In genomic region chr12:52199294-52199920, GRCh38 we compare ENCODE assay signal across 16 cellular contexts. TPM values are rescaled to one million over a fixed set of nuclear protein-coding genes. Genes with fewer than 3 reads are reported as not detected.
A peak's percentile ranks its signal among the peaks of the same experiment; 100 is the strongest.
DNase-seq lines count a peak whose midpoint lies in the region; ATAC-seq and TF ChIP-seq lines count a peak whose summit lies in the region.
"Had no signal": no experiment of that assay in that cellular context is flagged by ENCODE, and none has a peak within 500 bp of the region (broad histone marks: within the 10 kb centered on the region; RNA-seq: fewer than 3 reads in every experiment).

No MANE protein-coding gene starts in this region.

- no peaks in the 10 kb centered on the region for H3K9me3 Mint-ChIP-seq in osteocyte (ENCODE audit: unreplicated experiment)
- no peaks in the 10 kb centered on the region for H3K9me3 Mint-ChIP-seq in activated T-cell treated with anti-CD3 and anti-CD28 coated beads, Interleukin-2, amount 50 U/mL, for 24 hours
- H3K9me3 Mint-ChIP-seq: activated CD4-positive, alpha-beta T cell treated with anti-CD3 and anti-CD28 coated beads, Interleukin-2, amount 10 ng/mL, durations not matched to agents 24 days and 14 days had no signal

- TF ChIP-seq POLR2A in body of pancreas (IDR thresholded peaks at IDR 0.05) = no peak

- H3K27ac ChIP-seq in body of pancreas = peak overlapping the region in 2 of 4 donors; percentile 77 to 84
- H3K27ac ChIP-seq: parathyroid adenoma, testis had no signal

- peaks cover 60% of the 10 kb centered on the region for H3K4me1 Mint-ChIP-seq in osteocyte (ENCODE audit: unreplicated experiment)
- peaks cover 6% of the 10 kb centered on the region for H3K4me1 Mint-ChIP-seq in activated T-cell treated with anti-CD3 and anti-CD28 coated beads, Interleukin-2, amount 50 U/mL, for 24 hours (ENCODE audit: low read depth)

- no peaks in the 10 kb centered on the region for H3K9me3 ChIP-seq in body of pancreas
- H3K9me3 ChIP-seq: testis had no signal

- H3K4me3 ChIP-seq in body of pancreas = no peak overlapping the region
- H3K4me3 ChIP-seq: testis had no signal

- no peaks in the 10 kb centered on the region for H3K27me3 ChIP-seq in body of pancreas
- H3K27me3 ChIP-seq: testis had no signal

- no peak overlapping the region for H3K4me3 Mint-ChIP-seq in osteocyte (ENCODE audit: unreplicated experiment)
- no peak overlapping the region for H3K4me3 Mint-ChIP-seq in activated T-cell treated with anti-CD3 and anti-CD28 coated beads, Interleukin-2, amount 50 U/mL, for 24 hours
- H3K4me3 Mint-ChIP-seq: activated CD4-positive, alpha-beta T cell treated with anti-CD3 and anti-CD28 coated beads, Interleukin-2, amount 10 ng/mL, durations not matched to agents 24 days and 14 days had no signal

- 88 to 92% methylated on average over 4 to 8 of the region's 8 CpGs for WGBS in body of pancreas, 2 donors

- H3K27ac Mint-ChIP-seq in osteocyte (ENCODE audit: unreplicated experiment) = peak overlapping the region; percentile 6
- H3K27ac Mint-ChIP-seq in activated T-cell treated with anti-CD3 and anti-CD28 coated beads, Interleukin-2, amount 50 U/mL, for 24 hours = no peak overlapping the region
- H3K27ac Mint-ChIP-seq: activated CD4-positive, alpha-beta T cell treated with anti-CD3 and anti-CD28 coated beads, Interleukin-2, amount 10 ng/mL, durations not matched to agents 24 days and 14 days had no signal

- H3K27me3 Mint-ChIP-seq in osteocyte (ENCODE audit: unreplicated experiment) = no peaks in the 10 kb centered on the region
- peaks cover 32% of the 10 kb centered on the region for H3K27me3 Mint-ChIP-seq in activated T-cell treated with anti-CD3 and anti-CD28 coated beads, Interleukin-2, amount 50 U/mL, for 24 hours

- no peaks in the 10 kb centered on the region for H3K36me3 Mint-ChIP-seq in osteocyte (ENCODE audit: unreplicated experiment)
- H3K36me3 Mint-ChIP-seq in activated T-cell treated with anti-CD3 and anti-CD28 coated beads, Interleukin-2, amount 50 U/mL, for 24 hours (ENCODE audit: low read depth) = no peaks in the 10 kb centered on the region

- DNase-seq in COR-L47 (lab: John Stamatoyannopoulos, UW) (peak; percentile 90), NCI-H345 (lab: John Stamatoyannopoulos, UW) (peak; percentile 90), Right ventricle myocardium superior (peak; percentile 71), osteocyte (ENCODE audit: extremely low spot score, unreplicated experiment) (no peak), NCI-H128 (lab: John Stamatoyannopoulos, UW; ENCODE audit: unreplicated experiment) (no peak), body of pancreas (no peak)
- DNase-seq in activated T-cell treated with anti-CD3 and anti-CD28 coated beads, Interleukin-2, amount 50 U/mL, for 24 hours = no peak
- DNase-seq: activated CD4-positive, alpha-beta T cell treated with anti-CD3 and anti-CD28 coated beads, Interleukin-2, amount 10 ng/mL, durations not matched to agents 24 days and 14 days; activated T-cell treated with anti-CD3 and anti-CD28 coated beads, Interleukin-2, amount 50 U/mL, for 48 hours; amniotic stem cell; NCI-H524; stimulated activated CD4-positive, alpha-beta T cell treated with anti-CD3 and anti-CD28 coated beads, Interleukin-15, amount 100 ng/mL, for 24 hours; T-helper 9 cell; testis had no signal

- no peak for TF ChIP-seq CTCF in osteocyte (IDR thresholded peaks at IDR 0.05)
- TF ChIP-seq CTCF in body of pancreas (IDR thresholded peaks at IDR 0.05) = no peak

- H3K4me1 ChIP-seq in body of pancreas = peaks cover 37% of the 10 kb centered on the region

- H3K36me3 ChIP-seq in body of pancreas (replicated peaks in 1 of 2; ENCODE audit: insufficient read depth in 1 of 2, low read depth in 2 of 2) = no peaks in the 10 kb centered on the region

- intact Hi-C loops in Right ventricle myocardium superior (cut with DNase I) (no loop called here), body of pancreas (cut with DNase I) (no loop called here)

- peak; percentile 81 for ATAC-seq in Right ventricle myocardium superior (ENCODE audit: poor library complexity)
- no peak for ATAC-seq in HG03439 (IDR thresholded peaks at IDR 0.05; ENCODE audit: unreplicated experiment)
- ATAC-seq in body of pancreas = no peak

RNA-seq across cellular contexts. Expression of gene KRT80, which starts 7.6 kb away (rescaled TPM):
- total RNA-seq in Right ventricle myocardium superior (not detected), osteocyte (9.2 and 9.9 TPM in 2 replicates), body of pancreas (10 to 100 TPM; 10.2 to 11.9 TPM)
- total RNA-seq: activated CD4-positive, alpha-beta T cell treated with anti-CD3 and anti-CD28 coated beads, Interleukin-2, amount 10 ng/mL, durations not matched to agents 24 days and 14 days had no signal

RNA-seq across cellular contexts. Expression of gene KRT7, which starts 33.6 kb away (rescaled TPM):
- total RNA-seq in Right ventricle myocardium superior (0.59 TPM), osteocyte (168 and 178 TPM in 2 replicates), body of pancreas (100 to 1,000 TPM in 1 of 2 donors, 10 to 100 TPM in 1; 69.2 to 196 TPM)

Comparison
In these comparisons a context has a peak if more than half of its experiments do, and no peak if none do; other contexts are left out.
1. DNase-seq: peak in COR-L47 (single experiment), NCI-H345 (single experiment) and Right ventricle myocardium superior (single experiment); none in osteocyte (single experiment), NCI-H128 (single experiment), body of pancreas (0 of 4) and activated T-cell treated with anti-CD3 and anti-CD28 coated beads, Interleukin-2, amount 50 U/mL, for 24 hours (single experiment).
2. RNA of gene KRT80, which starts 7.6 kb away (total RNA-seq): 10.2 to 11.9 TPM in body of pancreas and 9.2 to 9.9 TPM in osteocyte; not detected in Right ventricle myocardium superior (single experiment); every median in the first group is over 10 times any median in the second.
3. RNA of gene KRT7, which starts 33.6 kb away (total RNA-seq): 69.2 to 196 TPM in body of pancreas and 168 to 178 TPM in osteocyte; 0.59 TPM in Right ventricle myocardium superior (single experiment); every median in the first group is over 10 times any median in the second.